8 cellular contexts compared by ENCODE assay signal in genomic region chr17:8630802-8631553, GRCh38. TPM values are rescaled to one million over a fixed set of nuclear protein-coding genes. Genes with fewer than 3 reads are reported as not detected.
DNase-seq lines count a peak whose midpoint lies in the region; ATAC-seq and TF ChIP-seq lines count a peak whose summit lies in the region.

No MANE protein-coding gene starts in this region.

- peak; percentile 95 for DNase-seq in GM06990 (ENCODE audit: extremely low read depth, insufficient read length)
- DNase-seq in NCI-H1105 (lab: John Stamatoyannopoulos, UW) = peak; percentile 100
- peak; percentile 97 for DNase-seq in SW480 (ENCODE audit: low spot score)
- peak; percentile 100 for DNase-seq in amniotic epithelial cell (ENCODE audit: low read depth)
- DNase-seq in heart right ventricle = peak; percentile 97 to 99
- DNase-seq in pons (ENCODE audit: low spot score) = peak; percentile 98
- DNase-seq in upper lobe of left lung = peak; percentile 97 to 98

- H3K4me3 ChIP-seq in GM06990 (replicated peaks; ENCODE audit: low read depth, low read length) (peak overlapping the region; percentile 95), heart right ventricle (peak overlapping the region; percentile 75 to 98 (median 90)), upper lobe of left lung (peak overlapping the region; percentile 69 to 90 (median 74))

- H3K9me3 ChIP-seq in heart right ventricle (no peaks in the 10 kb centered on the region), upper lobe of left lung (no peaks in the 10 kb centered on the region)

- H3K36me3 ChIP-seq in GM06990 (ENCODE audit: control insufficient read depth, insufficient read depth, low read length) (no peaks in the 10 kb centered on the region), heart right ventricle (no peaks in the 10 kb centered on the region), upper lobe of left lung (no peaks in the 10 kb centered on the region)

- H3K4me1 ChIP-seq in heart right ventricle (peaks cover 5 to 48% (median 25%) of the 10 kb centered on the region in 9 donors), upper lobe of left lung (peaks cover 12 to 25% (median 16%) of the 10 kb centered on the region in 4 donors)

- intact Hi-C loops in heart right ventricle (cut with DNase I) = loop anchor here in 1 of 10 donors (10.0 kb wide), 1 partner anchor 114 kb away; the partner anchor contains the start of gene CCDC42

- H3K27me3 ChIP-seq in GM06990 (replicated peaks; ENCODE audit: control insufficient read depth, insufficient read depth, low read length) (no peaks in the 10 kb centered on the region), heart right ventricle (peaks cover 0 to 80% (median 0%) of the 10 kb centered on the region in 7 donors), upper lobe of left lung (peaks cover 0 to 20% (median 5%) of the 10 kb centered on the region in 4 donors)

- ATAC-seq in HG02642 (IDR thresholded peaks at IDR 0.05; ENCODE audit: poor library complexity, unreplicated experiment) = peak; percentile 97
- ATAC-seq in heart right ventricle = peak; percentile 96 to 99 (median 98)
- peak; percentile 98 to 99 for ATAC-seq in upper lobe of left lung (ENCODE audit: low FRiP score in 2 of 2)

- 0 to 1% methylated on average over 82 to 85 of the region's 85 CpGs for WGBS in heart right ventricle, 2 donors
- WGBS in upper lobe of left lung, 2 donors = 0% methylated on average over 6 to 31 of the region's 85 CpGs

- no peak for TF ChIP-seq EP300 in upper lobe of left lung (IDR thresholded peaks at IDR 0.05)

- TF ChIP-seq CTCF in GM06990 (IDR thresholded peaks at IDR 0.05; ENCODE audit: insufficient read depth, low read length, poor library complexity, severe bottlenecking) (peak; percentile 20), heart right ventricle (IDR thresholded peaks at IDR 0.05) (peak in 8 of 9 donors; percentile 5 to 42 (median 16)), upper lobe of left lung (IDR thresholded peaks at IDR 0.05) (peak in 3 of 6 experiments; percentile 40 to 68 (median 52))

- TF ChIP-seq POLR2A in upper lobe of left lung (IDR thresholded peaks at IDR 0.05) = peak in 1 of 4 donors; percentile 15

- H3K27ac ChIP-seq in heart right ventricle = peak overlapping the region; percentile 79 to 94 (median 86)
- peak overlapping the region; percentile 74 to 89 (median 88) for H3K27ac ChIP-seq in upper lobe of left lung

RNA-seq across cellular contexts. Expression of gene MYH10, which starts 0.5 kb away (rescaled TPM):
- total RNA-seq in heart right ventricle (10 to 100 TPM; 16.1 to 61.0 (median 39.9) TPM), upper lobe of left lung (100 to 1,000 TPM in 3 of 6 donors, 10 to 100 TPM in 3; 73.3 to 246 (median 99.6) TPM)
- polyA plus RNA-seq in heart right ventricle = 10 to 100 TPM; 10.3 to 14.3 TPM

Comparison
In these comparisons a context has a peak if more than half of its experiments do, and no peak if none do; other contexts are left out.
1. Peak in every context shown above with its lines: DNase-seq, ATAC-seq, H3K4me3 ChIP-seq and H3K27ac ChIP-seq.